ENCODE assay signal across 16 cellular contexts in genomic region chr15:93035092-93035915, GRCh38. TPM values are rescaled to one million over a fixed set of nuclear protein-coding genes. Genes with fewer than 3 reads are reported as not detected.
A peak's percentile ranks its signal among the peaks of the same experiment; 100 is the strongest.
DNase-seq lines count a peak whose midpoint lies in the region; ATAC-seq, FAIRE-seq and TF ChIP-seq lines count a peak whose summit lies in the region.
"Had no signal": no experiment of that assay in that cellular context is flagged by ENCODE, and none has a peak within 500 bp of the region (broad histone marks: within the 10 kb centered on the region; RNA-seq: fewer than 3 reads in every experiment).

No MANE protein-coding gene starts in this region.

- no peak for TF ChIP-seq EP300 in GM12878 (IDR thresholded peaks at IDR 0.05; ENCODE audit: borderline replicate concordance in 1 of 2, control insufficient read depth in 1 of 2, low read depth in 2 of 2, low read length in 2 of 2)

- H3K27ac Mint-ChIP-seq in activated CD8-positive, alpha-beta memory T cell treated with anti-CD3 and anti-CD28 coated beads, Interleukin-2, amount 10 ng/mL, durations not matched to agents 7 days and 5 days = no peak overlapping the region
- H3K27ac Mint-ChIP-seq: activated T-helper 1 cell treated with anti-CD3 and anti-CD28 coated beads, Interleukin-12 subunit alpha, Interleukin-12 subunit beta, Interleukin-2, Interleukin-4 antibody, amounts not matched to agents 30 ng/mL and 10 ng/mL and 1 ng/mL, durations not matched to agents 14 hours and 24 hours and 36 hours had no signal

- SMC1A ChIA-PET in GM12878 (lab: Charles Lee; ENCODE audit: uncharacterized antibody, unreplicated experiment) = interaction anchor here (2.4 kb wide), 1 partner anchor 1085 kb away, joined by 5 read pairs; no protein-coding TSS in a partner anchor

- no peak overlapping the region for H3K4me2 ChIP-seq in GM12878 (ENCODE audit: control insufficient read depth, insufficient read depth)

- TF ChIP-seq RAD21 in GM12878 (IDR thresholded peaks at IDR 0.05; ENCODE audit: insufficient read depth, low read depth, low read length) = no peak

- CTCF ChIA-PET in activated CD8-positive, alpha-beta memory T cell treated with anti-CD3 and anti-CD28 coated beads, Interleukin-2, amount 10 ng/mL, durations not matched to agents 7 days and 5 days (lab: Charles Lee) = interaction anchor here (0.8 to 3.6 kb wide), 7 partner anchors 10 to 1085 kb away, joined by 3 to 20 read pairs (median 5); no protein-coding TSS in a partner anchor
- CTCF ChIA-PET in GM12878 (lab: Yijun Ruan, JAX) = interaction anchor here (1.0 to 2.6 kb wide), 5 partner anchors 22 to 1084 kb away, joined by 3 to 16 read pairs (median 4); no protein-coding TSS in a partner anchor

- intact Hi-C loops in GM12878 (cut with micrococcal nuclease; ENCODE audit: unreplicated experiment) = loop anchor here (1.0 to 10.0 kb wide), 2 partner anchors 17 to 241 kb away; no protein-coding TSS in a partner anchor

- in situ Hi-C loops in GM12878 (cut with MboI) = loop anchor here (5.0 to 25.0 kb wide), 2 partner anchors 1087 to 1277 kb away; no protein-coding TSS in a partner anchor

- no peak overlapping the region for H3K9ac ChIP-seq in GM12878 (ENCODE audit: control insufficient read depth, insufficient read depth, low read length)
- H3K9ac ChIP-seq: parathyroid adenoma had no signal

- WGBS in GM12878 (ENCODE audit: insufficient coverage, insufficient replicate concordance, low lambda C conversion rate, missing lambda C conversion rate) = 49% methylated on average over 18 of the region's 18 CpGs

- POLR2A ChIA-PET in GM12878 (lab: Charles Lee) = interaction anchor here (0.5 kb wide), 1 partner anchor 1126 kb away, joined by 5 read pairs; no protein-coding TSS in a partner anchor

- no peak overlapping the region for H3K27ac ChIP-seq in GM12878 (ENCODE audit: control insufficient read depth, insufficient read depth)
- H3K27ac ChIP-seq: breast epithelium, epithelial cell of prostate, parathyroid adenoma, RWPE1, suprapubic skin had no signal

- RAD21 ChIA-PET in GM12878 (lab: Charles Lee; ENCODE audit: unreplicated experiment) = interaction anchor here (1.0 to 2.7 kb wide), 2 partner anchors 52 to 1085 kb away, joined by 3 to 9 read pairs; no protein-coding TSS in a partner anchor

- H3K4me1 ChIP-seq in GM12878 (ENCODE audit: control insufficient read depth, insufficient read depth, low read length) = no peaks in the 10 kb centered on the region
- H3K4me1 ChIP-seq: parathyroid adenoma had no signal

- ATAC-seq in activated CD8-positive, alpha-beta memory T cell treated with anti-CD3 and anti-CD28 coated beads, Interleukin-2, amount 10 ng/mL, durations not matched to agents 7 days and 5 days = peak; percentile 18
- ATAC-seq in HG03135 (IDR thresholded peaks at IDR 0.05; ENCODE audit: unreplicated experiment) (peak; percentile 26), GM12878 (peak; percentile 39), HG03139 (IDR thresholded peaks at IDR 0.05; ENCODE audit: unreplicated experiment) (no peak), GM18517 (IDR thresholded peaks at IDR 0.05; ENCODE audit: unreplicated experiment) (no peak)
- peak; percentile 11 for ATAC-seq in stimulated activated naive CD8-positive, alpha-beta T cell treated with anti-CD3 and anti-CD28 coated beads, Interleukin-15, Interleukin-2, amounts not matched to agents 100 U/mL and 50 U/mL, for 24 hours

- H3K9me3 ChIP-seq in GM12878 (replicated peaks; ENCODE audit: control insufficient read depth, insufficient read depth, low read length) = no peaks in the 10 kb centered on the region
- H3K9me3 ChIP-seq: breast epithelium, suprapubic skin had no signal

- H3K79me2 ChIP-seq in GM12878 (ENCODE audit: control insufficient read depth, insufficient read depth, low read length) = no peaks in the 10 kb centered on the region
- H3K79me2 ChIP-seq: parathyroid adenoma had no signal

- no peaks in the 10 kb centered on the region for H3K27me3 Mint-ChIP-seq in activated CD8-positive, alpha-beta memory T cell treated with anti-CD3 and anti-CD28 coated beads, Interleukin-2, amount 10 ng/mL, durations not matched to agents 7 days and 5 days

- TF ChIP-seq POLR2A in GM12878 (IDR thresholded peaks at IDR 0.05; ENCODE audit: low read depth, low read length) = no peak

- BruUV-seq in GM12878 (replicated peaks; lab: Mats Ljungman, UMichigan) = no TSS peak

- H3K9me3 Mint-ChIP-seq in activated CD8-positive, alpha-beta memory T cell treated with anti-CD3 and anti-CD28 coated beads, Interleukin-2, amount 10 ng/mL, durations not matched to agents 7 days and 5 days (ENCODE audit: low read depth) = no peaks in the 10 kb centered on the region
- H3K9me3 Mint-ChIP-seq: activated T-helper 1 cell treated with anti-CD3 and anti-CD28 coated beads, Interleukin-12 subunit alpha, Interleukin-12 subunit beta, Interleukin-2, Interleukin-4 antibody, amounts not matched to agents 30 ng/mL and 10 ng/mL and 1 ng/mL, durations not matched to agents 14 hours and 24 hours and 36 hours had no signal

- H3K4me1 Mint-ChIP-seq in activated CD8-positive, alpha-beta memory T cell treated with anti-CD3 and anti-CD28 coated beads, Interleukin-2, amount 10 ng/mL, durations not matched to agents 7 days and 5 days = peaks cover 5% of the 10 kb centered on the region

- no peak overlapping the region for H3K4me3 ChIP-seq in GM12878
- H3K4me3 ChIP-seq: breast epithelium, suprapubic skin had no signal

- no peak for TF ChIP-seq CTCF in GM12878 (IDR thresholded peaks at IDR 0.05 in 2 of 3, conservative IDR thresholded peaks at IDR 0.05 in 1 of 3; ENCODE audit: control insufficient read depth in 2 of 3, extremely low read depth in 1 of 3, insufficient read depth in 1 of 3, low read depth in 3 of 3, low read length in 3 of 3)

- no peaks in the 10 kb centered on the region for H3K36me3 ChIP-seq in GM12878 (ENCODE audit: control insufficient read depth in 2 of 2, insufficient read depth in 2 of 2, low read length in 1 of 2)
- H3K36me3 ChIP-seq: breast epithelium, suprapubic skin had no signal

- DNase-seq in activated CD8-positive, alpha-beta memory T cell treated with anti-CD3 and anti-CD28 coated beads, Interleukin-2, amount 10 ng/mL, durations not matched to agents 7 days and 5 days = no peak
- no peak for DNase-seq in activated CD8-positive, alpha-beta memory T cell treated with anti-CD3 and anti-CD28 coated beads, Interleukin-2, amount 50 U/mL, for 4 hours
- no peak for DNase-seq in GM12878 (ENCODE audit: low read depth, low spot score)
- no peak for DNase-seq in stimulated activated naive CD8-positive, alpha-beta T cell treated with anti-CD3 and anti-CD28 coated beads, Interleukin-15, Interleukin-2, amounts not matched to agents 100 U/mL and 50 U/mL, for 24 hours
- DNase-seq in NCI-H1436 (lab: John Stamatoyannopoulos, UW) = no peak
- DNase-seq: DMS 273 treated with DMSO at 0.1 percent for 48 hours had no signal

- H3K36me3 Mint-ChIP-seq in activated CD8-positive, alpha-beta memory T cell treated with anti-CD3 and anti-CD28 coated beads, Interleukin-2, amount 10 ng/mL, durations not matched to agents 7 days and 5 days = no peaks in the 10 kb centered on the region

- H4K20me1 ChIP-seq in GM12878 (ENCODE audit: control insufficient read depth, insufficient read depth) = peaks cover 1% of the 10 kb centered on the region; the same call in 1 of the 2 replicates

- FAIRE-seq in GM12878 (lab: Jason Lieb, UNC) = no peak

- H3K4me3 Mint-ChIP-seq in activated CD8-positive, alpha-beta memory T cell treated with anti-CD3 and anti-CD28 coated beads, Interleukin-2, amount 10 ng/mL, durations not matched to agents 7 days and 5 days = no peak overlapping the region

- H2AFZ ChIP-seq in GM12878 (ENCODE audit: control insufficient read depth, low read depth, low read length) = no peak overlapping the region
- H2AFZ ChIP-seq: parathyroid adenoma had no signal

- H3K27me3 ChIP-seq in GM12878 (replicated peaks in 1 of 2; ENCODE audit: control insufficient read depth in 2 of 2, insufficient read depth in 2 of 2, low read length in 1 of 2) = no peaks in the 10 kb centered on the region
- H3K27me3 ChIP-seq: breast epithelium, suprapubic skin had no signal

TF ChIP-seq in GM12878, 131 proteins besides CTCF, POLR2A, EP300 and RAD21:
- no peak for TF ChIP-seq HDAC6 (IDR thresholded peaks at IDR 0.05; ENCODE audit: unreplicated experiment)
TF ChIP-seq in GM12878: peak in this region for 0.

RNA-seq across cellular contexts. Expression of gene RGMA, which starts 53.7 kb away (rescaled TPM):
- under 1 TPM in 1 of 2 experiments, not detected in 1; 0.28 TPM for total RNA-seq in activated CD8-positive, alpha-beta memory T cell treated with anti-CD3 and anti-CD28 coated beads, Interleukin-2, amount 10 ng/mL, durations not matched to agents 7 days and 5 days
- total RNA-seq in GM12878 (2013; cell fraction: nucleolus; rRNA removed) = not detected in 2 replicates
- total RNA-seq in GM12878 (2014; rRNA removed) (not detected in 2 replicates), GM12878 (2014; rRNA removed; fragmentation: Illumina TruSeq; extraction: Trizol) (not detected in 2 replicates), GM12878 (2021) (0.13 TPM in 1 of 2 replicates, not detected in the other)
- not detected for polyA plus RNA-seq in GM12878 (2011; ENCODE audit: low read depth)
- polyA plus RNA-seq in GM12878 (2011; rRNA removed) (not detected in 2 replicates), GM12878 (2014; fragmentation: Illumina TruSeq; extraction: Trizol) (not detected in 2 replicates), GM12878 (2014; fragmentation: Nextera tagmentation; extraction: Ambion mirVana) (not detected), GM12878 (2014; rRNA removed) (not detected in 2 replicates), GM12878 (2016; fragmentation: Nextera tagmentation; extraction: Ambion mirVana) (not detected)
- polyA plus RNA-seq in GM12878 (2011; cell fraction: cytosol; rRNA removed) = under 0.01 TPM in 1 of 2 replicates, not detected in the other
- polyA plus RNA-seq in GM12878 (2011; cell fraction: nucleus; rRNA removed) = not detected in 2 replicates
- 0.01 TPM in 1 of 2 replicates, not detected in the other for polyA plus RNA-seq in GM12878 (2012)
- not detected in 2 replicates for polyA minus RNA-seq in GM12878 (2011; rRNA and poly(A)+ RNA removed)
- polyA minus RNA-seq in GM12878 (2011; cell fraction: cytosol; rRNA and poly(A)+ RNA removed) = not detected in 2 replicates
- not detected in 2 replicates for polyA minus RNA-seq in GM12878 (2011; cell fraction: nucleus; rRNA and poly(A)+ RNA removed)
- total RNA-seq: LHCN-M2 had no signal

Comparison
In these comparisons a context has a peak if more than half of its experiments do, and no peak if none do; other contexts are left out.
1. ATAC-seq: peak in activated CD8-positive, alpha-beta memory T cell treated with anti-CD3 and anti-CD28 coated beads, Interleukin-2, amount 10 ng/mL, durations not matched to agents 7 days and 5 days (single experiment), HG03135 (single experiment), GM12878 (single experiment) and stimulated activated naive CD8-positive, alpha-beta T cell treated with anti-CD3 and anti-CD28 coated beads, Interleukin-15, Interleukin-2, amounts not matched to agents 100 U/mL and 50 U/mL, for 24 hours (single experiment); none in HG03139 (single experiment) and GM18517 (single experiment).